Comparison of ENCODE assay signal across 10 cellular contexts in the genomic region with DNA sequence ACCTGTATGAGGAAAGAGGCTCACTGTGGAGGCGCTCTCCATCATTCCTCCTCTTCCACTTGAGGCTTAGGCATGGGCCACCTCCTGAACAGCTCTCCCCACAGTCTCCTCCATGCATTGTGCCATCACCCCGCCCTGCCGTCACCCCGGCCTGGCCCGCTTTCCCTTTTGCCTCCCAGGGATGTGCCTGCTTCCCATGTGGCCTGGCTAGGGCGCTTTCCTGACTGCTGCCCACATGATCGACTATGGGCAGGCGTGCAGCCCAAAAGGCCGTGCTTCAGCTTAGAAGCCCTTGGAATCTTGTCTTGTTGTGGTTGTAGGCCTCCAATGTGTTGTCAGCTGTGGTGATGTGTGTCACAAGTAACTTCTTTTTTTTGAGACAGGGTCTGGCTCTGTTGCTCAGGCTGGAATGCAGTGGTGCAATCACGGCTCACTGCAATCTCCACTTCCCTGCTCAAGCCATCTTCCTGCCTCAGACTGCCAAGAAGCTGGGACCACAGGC.
DNase-seq lines count a peak whose midpoint lies in the region; ATAC-seq and TF ChIP-seq lines count a peak whose summit lies in the region.
"Had no signal": no experiment of that assay in that cellular context is flagged by ENCODE, and none has a peak within 500 bp of the region (broad histone marks: within the 10 kb centered on the region; RNA-seq: fewer than 3 reads in every experiment).

No MANE protein-coding gene starts in this region.

- H3K4me2 ChIP-seq in Loucy (ENCODE audit: low read depth, low read length, poor library complexity, severe bottlenecking) = peak overlapping the region; percentile 98

- no peak for ATAC-seq in activated CD4-positive, CD25-positive, alpha-beta regulatory T cell treated with anti-CD3 and anti-CD28 coated beads, Interleukin-2, amount 50 U/mL, for 24 hours
- no peak for ATAC-seq in GM21825 (IDR thresholded peaks at IDR 0.05; ENCODE audit: unreplicated experiment)

- TF ChIP-seq CTCF in Loucy (conservative IDR thresholded peaks at IDR 0.05; ENCODE audit: low read length) = no peak
- no peak for TF ChIP-seq CTCF in choroid plexus epithelial cell (conservative IDR thresholded peaks at IDR 0.05; ENCODE audit: low read depth, low read length)

- peak overlapping the region; percentile 100 for H3K9ac ChIP-seq in Loucy (ENCODE audit: low read depth, low read length, poor library complexity, severe bottlenecking)

- H3K27me3 ChIP-seq in Loucy (ENCODE audit: insufficient read depth, low read length, poor library complexity, severe bottlenecking) = peaks cover 9% of the 10 kb centered on the region
- no peaks in the 10 kb centered on the region for H3K27me3 ChIP-seq in muscle layer of duodenum (ENCODE audit: low read depth, low read length)

- peak overlapping the region; percentile 92 for H3K4me3 ChIP-seq in Loucy (ENCODE audit: low read length, poor library complexity, severe bottlenecking)
- H3K4me3 ChIP-seq in choroid plexus epithelial cell (ENCODE audit: low read depth, low read length) = no peak overlapping the region
- no peak overlapping the region for H3K4me3 ChIP-seq in muscle layer of duodenum (ENCODE audit: low read depth in 1 of 2, low read length in 2 of 2)

- H2AFZ ChIP-seq in Loucy (ENCODE audit: low read length) = no peak overlapping the region

- DNase-seq in AML-193 (lab: John Stamatoyannopoulos, UW) (peak; percentile 62 to 74), choroid plexus epithelial cell (ENCODE audit: low read depth) (peak; percentile 59), HUDEP-2 (lab: John Stamatoyannopoulos, UW; ENCODE audit: unreplicated experiment in 76 of 76) (no peak), hepatic stellate cell (ENCODE audit: low spot score) (no peak)
- DNase-seq: DMS79, NCI-H526 treated with DMSO at 0.1 percent for 48 hours had no signal

- peaks cover 24% of the 10 kb centered on the region for H4K20me1 ChIP-seq in Loucy (ENCODE audit: insufficient read depth, low read length, poor library complexity, severe bottlenecking)

- H3K27ac ChIP-seq in muscle layer of duodenum (ENCODE audit: low read length) = peak overlapping the region; percentile 19

- H3K9me3 ChIP-seq in Loucy (ENCODE audit: insufficient read depth, low read depth, low read length) (no peaks in the 10 kb centered on the region), muscle layer of duodenum (ENCODE audit: control insufficient read depth in 1 of 2, low read length in 2 of 2) (no peaks in the 10 kb centered on the region)

- no peaks in the 10 kb centered on the region for H3K9me2 ChIP-seq in Loucy (replicated peaks; ENCODE audit: low read depth, low read length)

- H3K79me2 ChIP-seq in Loucy (ENCODE audit: insufficient read depth, low read length) = peaks cover 90% of the 10 kb centered on the region

- H3K36me3 ChIP-seq in Loucy (ENCODE audit: insufficient read depth, low read length) (peaks cover 43% of the 10 kb centered on the region), muscle layer of duodenum (ENCODE audit: control insufficient read depth in 1 of 2, insufficient read depth in 2 of 2, low read length in 2 of 2) (peaks cover 6 to 17% of the 10 kb centered on the region in 2 donors)

- H3K4me1 ChIP-seq in Loucy (ENCODE audit: insufficient read depth, low read length, poor library complexity, severe bottlenecking) (peaks cover 63% of the 10 kb centered on the region), muscle layer of duodenum (ENCODE audit: control insufficient read depth in 1 of 2, insufficient read depth in 2 of 2, low read length in 2 of 2) (peaks cover 0 to 11% of the 10 kb centered on the region in 2 donors)

- no peaks in the 10 kb centered on the region for H3F3A ChIP-seq in Loucy (ENCODE audit: low read depth)

Comparison
In these comparisons a context has a peak if more than half of its experiments do, and no peak if none do; other contexts are left out.
1. DNase-seq: peak in AML-193 (2 of 2) and choroid plexus epithelial cell (single experiment); none in HUDEP-2 (0 of 76) and hepatic stellate cell (single experiment).